Comparison of ENCODE assay signal across 8 cellular contexts in the genomic region with DNA sequence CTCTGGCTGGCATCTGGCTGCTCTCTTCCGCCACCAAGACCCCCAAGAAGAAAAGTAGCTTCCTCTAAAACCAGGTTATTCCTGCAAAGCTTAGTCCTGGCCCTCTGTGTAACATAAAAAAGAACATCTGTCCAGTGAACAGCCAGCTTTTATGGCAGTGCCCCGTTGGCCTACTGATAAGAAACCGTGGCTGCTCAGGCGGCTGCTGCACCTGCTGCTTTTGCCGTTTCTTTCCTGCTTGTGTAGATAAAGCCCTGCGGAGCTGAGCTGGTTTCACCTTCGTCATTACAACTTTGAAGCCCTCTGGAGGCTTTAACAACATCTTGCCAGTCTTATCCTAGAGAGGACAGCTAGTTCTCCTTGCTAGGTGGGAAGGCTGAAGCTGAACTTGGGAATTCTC.
DNase-seq lines count a peak whose midpoint lies in the region; ATAC-seq and TF ChIP-seq lines count a peak whose summit lies in the region.

No MANE protein-coding gene starts in this region.

- peak overlapping the region; percentile 86 for H3K27ac ChIP-seq in neutrophil

- peak overlapping the region; percentile 31 to 47 for H3K4me3 ChIP-seq in neutrophil (ENCODE audit: low read depth in 1 of 2, low read length in 1 of 2)

- no peak for TF ChIP-seq CTCF in neutrophil (IDR thresholded peaks at IDR 0.05)

- H3K4me1 Mint-ChIP-seq in T-helper 2 cell treated with Interferon-gamma antibody and Interleukin-4, amounts not matched to agents 5 μg/mL and 100 μg/mL, for 36 hours (ENCODE audit: low read depth) = peaks cover 11% of the 10 kb centered on the region

- peaks cover 44 to 50% of the 10 kb centered on the region in 2 experiments for H3K4me1 ChIP-seq in neutrophil (ENCODE audit: control insufficient read depth in 1 of 2, insufficient read depth in 1 of 2, low read depth in 1 of 2, low read length in 1 of 2)

- H3K36me3 ChIP-seq in neutrophil = no peaks in the 10 kb centered on the region

- no peaks in the 10 kb centered on the region for H3K27me3 ChIP-seq in neutrophil

- DNase-seq in NCI-H2171 treated with DMSO at 0.1 percent for 48 hours (lab: John Stamatoyannopoulos, UW) (peak; percentile 23), NCI-H2171 (lab: John Stamatoyannopoulos, UW) (no peak)
- DNase-seq in T-helper 2 cell treated with Interferon-gamma antibody and Interleukin-4, amounts not matched to agents 5 μg/mL and 100 μg/mL, for 36 hours (ENCODE audit: low spot score) = no peak

- H3K27me3 Mint-ChIP-seq in T-helper 2 cell treated with Interferon-gamma antibody and Interleukin-4, amounts not matched to agents 5 μg/mL and 100 μg/mL, for 36 hours (ENCODE audit: low read depth) = no peaks in the 10 kb centered on the region

- H3K36me3 Mint-ChIP-seq in T-helper 2 cell treated with Interferon-gamma antibody and Interleukin-4, amounts not matched to agents 5 μg/mL and 100 μg/mL, for 36 hours (ENCODE audit: low read depth) = no peaks in the 10 kb centered on the region

- ATAC-seq in HG02642 (IDR thresholded peaks at IDR 0.05; ENCODE audit: poor library complexity, unreplicated experiment) (peak; percentile 41), HG03159 (IDR thresholded peaks at IDR 0.05; ENCODE audit: unreplicated experiment) (no peak), GM19328 (IDR thresholded peaks at IDR 0.05; ENCODE audit: unreplicated experiment) (no peak), HG03432 (IDR thresholded peaks at IDR 0.05; ENCODE audit: unreplicated experiment) (no peak)

- H3K27ac Mint-ChIP-seq in T-helper 2 cell treated with Interferon-gamma antibody and Interleukin-4, amounts not matched to agents 5 μg/mL and 100 μg/mL, for 36 hours = no peak overlapping the region

- H3K9me3 Mint-ChIP-seq in T-helper 2 cell treated with Interferon-gamma antibody and Interleukin-4, amounts not matched to agents 5 μg/mL and 100 μg/mL, for 36 hours = no peaks in the 10 kb centered on the region

- peak overlapping the region; percentile 40 for H3K4me3 Mint-ChIP-seq in T-helper 2 cell treated with Interferon-gamma antibody and Interleukin-4, amounts not matched to agents 5 μg/mL and 100 μg/mL, for 36 hours

- H3K9me3 ChIP-seq in neutrophil = no peaks in the 10 kb centered on the region
